Comparison of ENCODE assay signal across 8 cellular contexts in the genomic region with DNA sequence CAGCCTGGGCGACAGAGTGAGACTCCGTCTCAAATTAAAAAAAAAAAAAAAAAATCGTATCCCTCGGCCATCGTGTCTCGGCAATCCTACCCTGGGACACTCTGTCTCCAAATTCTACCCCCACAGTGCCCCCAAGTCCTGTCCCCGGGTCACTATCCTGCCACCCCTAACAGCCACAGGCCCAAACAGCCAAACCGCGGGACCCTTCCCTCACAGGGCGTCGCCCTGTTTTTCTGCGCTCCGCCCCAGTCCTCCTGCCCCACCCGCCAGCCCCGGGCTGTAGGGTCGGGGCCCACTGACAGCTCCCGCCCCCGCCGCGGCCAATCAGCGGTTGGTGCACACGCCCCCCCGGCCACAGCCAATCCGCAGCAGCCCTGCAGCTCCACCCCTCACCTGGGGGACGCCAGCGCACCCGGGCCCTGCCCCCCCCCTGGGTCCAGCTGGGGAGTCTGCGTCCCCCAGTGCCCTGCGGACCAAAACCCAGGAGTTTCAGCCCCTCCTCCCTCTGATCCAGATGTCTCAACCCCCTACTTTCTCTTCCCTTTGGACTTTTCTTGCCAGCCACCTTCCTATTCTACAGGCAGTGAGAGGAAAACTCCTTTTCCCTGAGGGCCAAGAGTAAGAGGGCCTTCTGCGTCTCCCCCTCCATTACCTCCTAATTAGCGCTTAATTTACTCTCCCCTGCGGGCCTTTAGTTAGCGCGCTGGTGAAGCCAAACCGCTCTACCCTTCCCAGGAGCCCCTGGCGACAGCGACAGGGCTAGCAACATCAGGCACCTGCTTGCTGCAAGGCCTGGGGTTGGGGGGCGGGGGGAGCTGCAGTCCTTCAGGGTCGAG. TPM values are rescaled to one million over a fixed set of nuclear protein-coding genes. Genes with fewer than 3 reads are reported as not detected.
DNase-seq lines count a peak whose midpoint lies in the region; ATAC-seq, FAIRE-seq and TF ChIP-seq lines count a peak whose summit lies in the region.

No MANE protein-coding gene starts in this region.

- peaks cover 1% of the 10 kb centered on the region for H3K36me3 ChIP-seq in Caco-2 (ENCODE audit: control insufficient read depth, insufficient read depth, low read length)
- peaks cover 0 to 2% of the 10 kb centered on the region in 2 donors for H3K36me3 ChIP-seq in kidney (ENCODE audit: control insufficient read depth in 1 of 2, insufficient read depth in 2 of 2, low read length in 2 of 2)

- H3K4me1 Mint-ChIP-seq in Caco-2 (ENCODE audit: low read depth, unreplicated experiment): peaks cover 33% of the 10 kb centered on the region

- TF ChIP-seq CTCF in Caco-2 (IDR thresholded peaks at IDR 0.05; ENCODE audit: insufficient read depth in 1 of 2, low read depth in 1 of 2, low read length in 1 of 2, severe bottlenecking in 1 of 2, unreplicated experiment in 1 of 2) (no peak), kidney (IDR thresholded peaks at IDR 0.05; ENCODE audit: borderline replicate concordance, extremely low read depth, insufficient read depth) (no peak)

- no peak for TF ChIP-seq POLR2A in H54 (IDR thresholded peaks at IDR 0.05; ENCODE audit: low read depth, low read length)

- H3K9me3 ChIP-seq in Caco-2 (no peaks in the 10 kb centered on the region), kidney (ENCODE audit: control insufficient read depth in 1 of 2, low read length in 2 of 2) (no peaks in the 10 kb centered on the region)

- intact Hi-C loops in Caco-2 (cut with micrococcal nuclease; ENCODE audit: unreplicated experiment): loop anchor here (1.0 kb wide), 1 partner anchor 23 kb away; no protein-coding TSS in a partner anchor
- intact Hi-C loops in kidney (cut with DNase I): no loop called here

- peak overlapping the region; percentile 83 for H3K4me3 ChIP-seq in Caco-2 (ENCODE audit: low read depth, low read length)
- peak overlapping the region; percentile 39 to 50 for H3K4me3 ChIP-seq in kidney (ENCODE audit: low read length in 2 of 2)

- ATAC-seq in GM21526 (IDR thresholded peaks at IDR 0.05; ENCODE audit: low FRiP score, unreplicated experiment): no peak

- H3K27ac Mint-ChIP-seq in Caco-2 (ENCODE audit: unreplicated experiment): peak overlapping the region; percentile 64

- H3K4me1 ChIP-seq in Caco-2 (peaks cover 26% of the 10 kb centered on the region), kidney (ENCODE audit: control insufficient read depth in 1 of 2, insufficient read depth in 1 of 2, low read depth in 1 of 2, low read length in 2 of 2) (peaks cover 9 to 10% of the 10 kb centered on the region in 2 donors)

- H3K9ac ChIP-seq in kidney (ENCODE audit: low read length in 2 of 2): peak overlapping the region in 1 of 2 donors; percentile 48

- no peaks in the 10 kb centered on the region for H3K27me3 ChIP-seq in Caco-2 (replicated peaks; ENCODE audit: control insufficient read depth, insufficient read depth, low read length)

- peak overlapping the region; percentile 79 for H3K4me3 Mint-ChIP-seq in Caco-2 (ENCODE audit: unreplicated experiment)

- BruUV-seq in Caco-2 (replicated peaks; lab: Mats Ljungman, UMichigan): no TSS peak

- no peaks in the 10 kb centered on the region for H3K9me3 Mint-ChIP-seq in Caco-2 (ENCODE audit: unreplicated experiment)

- CTCF ChIA-PET in Caco-2 (lab: Charles Lee): interaction anchor here (0.5 to 1.9 kb wide), 6 partner anchors 17 to 413 kb away, joined by 3 to 10 read pairs (median 6); no protein-coding TSS in a partner anchor

- H3K27me3 Mint-ChIP-seq in Caco-2 (ENCODE audit: insufficient read depth, unreplicated experiment): no peaks in the 10 kb centered on the region

- POLR2A ChIA-PET in Caco-2 (lab: Charles Lee): interaction anchor here (0.6 to 1.1 kb wide), 2 partner anchors 151 to 181 kb away, joined by 3 to 5 read pairs; a partner anchor contains a TSS

- peaks cover 41% of the 10 kb centered on the region for H3K36me3 Mint-ChIP-seq in Caco-2 (ENCODE audit: insufficient read depth, unreplicated experiment)

- DNase-seq in Caco-2 (peak; percentile 89 to 92), H54 (ENCODE audit: insufficient read length, low spot score) (peak; percentile 70), NCI-H2029 (lab: John Stamatoyannopoulos, UW) (peak; percentile 85), cerebellum (ENCODE audit: low spot score) (peak; percentile 86), kidney (peak; percentile 96)
- DNase-seq in activated CD4-positive, CD25-positive, alpha-beta regulatory T cell treated with anti-CD3 and anti-CD28 coated beads, Interleukin-2, amount 50 U/mL, for 16 hours (ENCODE audit: low read depth, low spot score): peak; percentile 17
- peak; percentile 28 to 61 for DNase-seq in stimulated activated CD4-positive, alpha-beta T cell treated with anti-CD3 and anti-CD28 coated beads, Interleukin-1b, Interleukin-23, amount 100 ng/mL, for 4 hours (ENCODE audit: low read depth in 2 of 2)

- peak overlapping the region; percentile 91 to 92 for H3K27ac ChIP-seq in kidney (ENCODE audit: low read depth in 2 of 2, low read length in 2 of 2)

- FAIRE-seq in H54 (lab: Jason Lieb, UNC) (no peak), kidney (lab: Jason Lieb, UNC) (no peak)

RNA-seq across cellular contexts. Expression of a gene that starts 1.5 kb away (rescaled TPM):
- 106 and 109 TPM in 2 replicates for total RNA-seq in Caco-2 (2022)
- 8.9 TPM for total RNA-seq in cerebellum
- 55.3 TPM for total RNA-seq in kidney
- polyA plus RNA-seq in kidney (ENCODE audit: insufficient read depth, low read depth, low replicate concordance): 69.4 TPM

RNA-seq across cellular contexts. Expression of a gene that starts 24.0 kb away (rescaled TPM):
- 27.8 and 30.8 TPM in 2 replicates for total RNA-seq in Caco-2 (2022)
- 3.3 TPM for total RNA-seq in cerebellum
- total RNA-seq in kidney: 5.2 TPM
- 141 TPM for polyA plus RNA-seq in kidney (ENCODE audit: insufficient read depth, low read depth, low replicate concordance)

RNA-seq across cellular contexts. Expression of a gene that starts 56.1 kb away (rescaled TPM):
- 3.9 and 5.6 TPM in 2 replicates for total RNA-seq in Caco-2 (2022)
- 1.5 TPM for total RNA-seq in cerebellum
- 79.1 TPM for total RNA-seq in kidney
- 22.9 TPM for polyA plus RNA-seq in kidney (ENCODE audit: insufficient read depth, low read depth, low replicate concordance)

RNA-seq across cellular contexts. Expression of a gene that starts 57.0 kb away (rescaled TPM):
- total RNA-seq in Caco-2 (2022) (1.9 and 3.0 TPM in 2 replicates), cerebellum (not detected), kidney (not detected)
- not detected for polyA plus RNA-seq in kidney (ENCODE audit: insufficient read depth, low read depth, low replicate concordance)

RNA-seq across cellular contexts. Expression of a gene that starts 59.9 kb away (rescaled TPM):
- total RNA-seq in Caco-2 (2022) (26.1 and 30.5 TPM in 2 replicates), cerebellum (7.4 TPM), kidney (4.3 TPM)
- 2.3 TPM for polyA plus RNA-seq in kidney (ENCODE audit: insufficient read depth, low read depth, low replicate concordance)

Comparison
In these comparisons a context has a peak if more than half of its experiments do, and no peak if none do; other contexts are left out.
1. DNase-seq: peak in every context shown above with its lines; median percentile 96 in kidney; 90 in Caco-2; 86 in cerebellum; 85 in NCI-H2029; 70 in H54; 44 in stimulated activated CD4-positive, alpha-beta T cell treated with anti-CD3 and anti-CD28 coated beads, Interleukin-1b, Interleukin-23, amount 100 ng/mL, for 4 hours; 17 in activated CD4-positive, CD25-positive, alpha-beta regulatory T cell treated with anti-CD3 and anti-CD28 coated beads, Interleukin-2, amount 50 U/mL, for 16 hours.
2. RNA of a gene that starts 56.1 kb away (total RNA-seq): 79.1 TPM in kidney (single experiment); 3.9 to 5.6 TPM in Caco-2 and 1.5 TPM in cerebellum (single experiment); every median in the first group is over 10 times any median in the second.